ENCODE assay signal across 1 cellular context in the genomic region with DNA sequence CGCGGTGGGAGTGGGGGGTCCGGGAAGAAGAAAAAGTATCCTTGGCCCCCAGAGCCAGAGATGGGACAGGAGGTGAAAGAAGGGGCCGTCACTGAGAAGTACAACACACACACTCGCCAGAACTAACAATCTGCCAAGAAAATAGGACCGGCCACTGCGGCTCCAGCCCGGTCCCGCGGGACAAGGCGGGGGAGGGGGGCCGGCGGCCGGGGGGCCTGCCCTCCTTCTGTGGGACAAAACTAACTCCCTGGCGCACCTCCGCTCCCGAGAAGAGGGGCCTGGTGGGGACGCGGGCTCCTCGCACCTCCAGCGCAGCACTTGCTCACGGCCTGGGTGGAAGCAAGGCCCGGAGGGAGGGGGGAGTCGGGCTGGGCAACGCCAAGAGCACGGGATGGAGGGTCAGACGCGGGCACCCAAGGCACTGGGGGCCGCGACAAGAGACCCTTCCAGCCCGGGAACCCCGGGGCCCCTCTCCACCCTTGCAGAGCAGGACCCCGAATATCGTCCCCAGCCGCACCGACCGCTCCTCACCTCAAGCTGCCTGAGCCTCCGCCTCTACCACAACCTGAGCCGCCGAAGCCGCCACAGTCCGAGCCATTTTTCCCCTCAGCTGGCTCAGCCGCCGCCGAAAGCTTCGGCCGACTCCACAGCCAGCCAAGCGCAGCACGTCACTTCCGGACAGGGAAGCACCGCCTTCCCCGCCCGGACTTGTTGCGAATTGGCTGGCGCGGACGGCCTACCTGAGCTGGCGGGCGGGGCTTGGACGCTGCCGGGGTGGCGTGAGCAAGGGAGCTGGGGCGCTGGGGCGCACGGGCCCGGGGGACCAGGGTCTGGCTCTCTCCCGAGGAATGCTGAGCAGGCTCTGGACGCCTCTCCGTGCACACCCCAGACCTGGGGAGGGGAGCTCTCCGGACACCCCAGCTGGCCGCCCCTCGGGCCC.
TF ChIP-seq lines count a peak whose summit lies in the region.

A gene with protein sequence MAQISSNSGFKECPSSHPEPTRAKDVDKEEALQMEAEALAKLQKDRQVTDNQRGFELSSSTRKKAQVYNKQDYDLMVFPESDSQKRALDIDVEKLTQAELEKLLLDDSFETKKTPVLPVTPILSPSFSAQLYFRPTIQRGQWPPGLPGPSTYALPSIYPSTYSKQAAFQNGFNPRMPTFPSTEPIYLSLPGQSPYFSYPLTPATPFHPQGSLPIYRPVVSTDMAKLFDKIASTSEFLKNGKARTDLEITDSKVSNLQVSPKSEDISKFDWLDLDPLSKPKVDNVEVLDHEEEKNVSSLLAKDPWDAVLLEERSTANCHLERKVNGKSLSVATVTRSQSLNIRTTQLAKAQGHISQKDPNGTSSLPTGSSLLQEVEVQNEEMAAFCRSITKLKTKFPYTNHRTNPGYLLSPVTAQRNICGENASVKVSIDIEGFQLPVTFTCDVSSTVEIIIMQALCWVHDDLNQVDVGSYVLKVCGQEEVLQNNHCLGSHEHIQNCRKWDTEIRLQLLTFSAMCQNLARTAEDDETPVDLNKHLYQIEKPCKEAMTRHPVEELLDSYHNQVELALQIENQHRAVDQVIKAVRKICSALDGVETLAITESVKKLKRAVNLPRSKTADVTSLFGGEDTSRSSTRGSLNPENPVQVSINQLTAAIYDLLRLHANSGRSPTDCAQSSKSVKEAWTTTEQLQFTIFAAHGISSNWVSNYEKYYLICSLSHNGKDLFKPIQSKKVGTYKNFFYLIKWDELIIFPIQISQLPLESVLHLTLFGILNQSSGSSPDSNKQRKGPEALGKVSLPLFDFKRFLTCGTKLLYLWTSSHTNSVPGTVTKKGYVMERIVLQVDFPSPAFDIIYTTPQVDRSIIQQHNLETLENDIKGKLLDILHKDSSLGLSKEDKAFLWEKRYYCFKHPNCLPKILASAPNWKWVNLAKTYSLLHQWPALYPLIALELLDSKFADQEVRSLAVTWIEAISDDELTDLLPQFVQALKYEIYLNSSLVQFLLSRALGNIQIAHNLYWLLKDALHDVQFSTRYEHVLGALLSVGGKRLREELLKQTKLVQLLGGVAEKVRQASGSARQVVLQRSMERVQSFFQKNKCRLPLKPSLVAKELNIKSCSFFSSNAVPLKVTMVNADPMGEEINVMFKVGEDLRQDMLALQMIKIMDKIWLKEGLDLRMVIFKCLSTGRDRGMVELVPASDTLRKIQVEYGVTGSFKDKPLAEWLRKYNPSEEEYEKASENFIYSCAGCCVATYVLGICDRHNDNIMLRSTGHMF (N-terminal part only) (minus strand): TSS at position 670 of the 940 bp plus-strand sequence. CDS start 38,245 bp downstream, outside the sequence.

TF ChIP-seq in GM12878, 131 proteins besides CTCF, POLR2A, EP300 and RAD21 (continued from another document and continues in another):
- TF ChIP-seq MTA3 (IDR thresholded peaks at IDR 0.05; ENCODE audit: borderline replicate concordance, low read length) (no peak), TAF1 (IDR thresholded peaks at IDR 0.05; ENCODE audit: borderline replicate concordance, low read depth, low read length) (peak; percentile 75; the same call in 1 of the 2 replicates), HDGF (IDR thresholded peaks at IDR 0.05) (peak; percentile 86; the same call in 1 of the 2 replicates), ZNF24 (IDR thresholded peaks at IDR 0.05) (no peak), ZNF207 (IDR thresholded peaks at IDR 0.05; ENCODE audit: borderline replicate concordance) (no peak), PML (IDR thresholded peaks at IDR 0.05; ENCODE audit: low read length) (peak; percentile 82), ATF7 (IDR thresholded peaks at IDR 0.05; ENCODE audit: low read depth) (0 out of 2 replicates have a peak, but pooled peaks have one; percentile 20), BHLHE40 (IDR thresholded peaks at IDR 0.05; ENCODE audit: borderline replicate concordance in 1 of 2, low read depth in 2 of 2, low read length in 1 of 2) (peak; percentile 66 to 92; a peak in 3 of 4 replicates), ZBED1 (IDR thresholded peaks at IDR 0.05; ENCODE audit: borderline replicate concordance) (no peak), SPI1 (IDR thresholded peaks at IDR 0.05; ENCODE audit: borderline replicate concordance, insufficient read depth, low read depth, low read length) (0 out of 2 replicates have a peak, but pooled peaks have one; percentile 2), CEBPB (IDR thresholded peaks at IDR 0.05; ENCODE audit: borderline replicate concordance in 1 of 2, low read depth in 2 of 2, low read length in 2 of 2) (no peak), YY1 (IDR thresholded peaks at IDR 0.05; ENCODE audit: low read depth, low read length) (peak; percentile 80), IKZF1 (conservative IDR thresholded peaks at IDR 0.05) (peak; percentile 45; the same call in 1 of the 2 replicates), RFX5 (IDR thresholded peaks at IDR 0.05; ENCODE audit: low read depth, low read length) (peak; percentile 8; the same call in 1 of the 2 replicates), ZNF217 (IDR thresholded peaks at IDR 0.05) (no peak), LARP7 (IDR thresholded peaks at IDR 0.05) (peak; percentile 19), NRF1 (conservative IDR thresholded peaks at IDR 0.05; ENCODE audit: low read depth, low read length) (no peak), JUNB (IDR thresholded peaks at IDR 0.05) (no peak), NFIC (IDR thresholded peaks at IDR 0.05; ENCODE audit: low read depth, low read length) (no peak), PAX5 (IDR thresholded peaks at IDR 0.05; ENCODE audit: borderline replicate concordance, low read depth, low read length) (peak; percentile 79), GABPA (IDR thresholded peaks at IDR 0.05; ENCODE audit: low read depth) (peak; percentile 80), EGR1 (IDR thresholded peaks at IDR 0.05; ENCODE audit: borderline replicate concordance in 1 of 2, low read depth in 2 of 2, low read length in 2 of 2) (no peak), KDM1A (IDR thresholded peaks at IDR 0.05; ENCODE audit: borderline replicate concordance) (no peak), SRF (IDR thresholded peaks at IDR 0.05; ENCODE audit: low read depth in 2 of 2, low read length in 2 of 2) (no peak), CBX3 (IDR thresholded peaks at IDR 0.05; ENCODE audit: borderline replicate concordance, low read depth) (no peak), NFYA (IDR thresholded peaks at IDR 0.05; ENCODE audit: borderline replicate concordance, low read depth, low read length) (no peak)
- TF ChIP-seq, protein P1, sequence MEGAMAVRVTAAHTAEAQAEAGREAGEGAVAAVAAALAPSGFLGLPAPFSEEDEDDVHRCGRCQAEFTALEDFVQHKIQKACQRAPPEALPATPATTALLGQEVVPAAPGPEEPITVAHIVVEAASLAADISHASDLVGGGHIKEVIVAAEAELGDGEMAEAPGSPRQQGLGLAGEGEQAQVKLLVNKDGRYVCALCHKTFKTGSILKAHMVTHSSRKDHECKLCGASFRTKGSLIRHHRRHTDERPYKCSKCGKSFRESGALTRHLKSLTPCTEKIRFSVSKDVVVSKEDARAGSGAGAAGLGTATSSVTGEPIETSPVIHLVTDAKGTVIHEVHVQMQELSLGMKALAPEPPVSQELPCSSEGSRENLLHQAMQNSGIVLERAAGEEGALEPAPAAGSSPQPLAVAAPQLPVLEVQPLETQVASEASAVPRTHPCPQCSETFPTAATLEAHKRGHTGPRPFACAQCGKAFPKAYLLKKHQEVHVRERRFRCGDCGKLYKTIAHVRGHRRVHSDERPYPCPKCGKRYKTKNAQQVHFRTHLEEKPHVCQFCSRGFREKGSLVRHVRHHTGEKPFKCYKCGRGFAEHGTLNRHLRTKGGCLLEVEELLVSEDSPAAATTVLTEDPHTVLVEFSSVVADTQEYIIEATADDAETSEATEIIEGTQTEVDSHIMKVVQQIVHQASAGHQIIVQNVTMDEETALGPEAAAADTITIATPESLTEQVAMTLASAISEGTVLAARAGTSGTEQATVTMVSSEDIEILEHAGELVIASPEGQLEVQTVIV (IDR thresholded peaks at IDR 0.05; ENCODE audit: borderline replicate concordance, partially characterized antibody): peak; percentile 11
- TF ChIP-seq, protein P2, sequence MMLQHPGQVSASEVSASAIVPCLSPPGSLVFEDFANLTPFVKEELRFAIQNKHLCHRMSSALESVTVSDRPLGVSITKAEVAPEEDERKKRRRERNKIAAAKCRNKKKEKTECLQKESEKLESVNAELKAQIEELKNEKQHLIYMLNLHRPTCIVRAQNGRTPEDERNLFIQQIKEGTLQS (IDR thresholded peaks at IDR 0.05; ENCODE audit: borderline replicate concordance, extremely low read depth, low read depth, low read length): no peak
- TF ChIP-seq, protein P3, sequence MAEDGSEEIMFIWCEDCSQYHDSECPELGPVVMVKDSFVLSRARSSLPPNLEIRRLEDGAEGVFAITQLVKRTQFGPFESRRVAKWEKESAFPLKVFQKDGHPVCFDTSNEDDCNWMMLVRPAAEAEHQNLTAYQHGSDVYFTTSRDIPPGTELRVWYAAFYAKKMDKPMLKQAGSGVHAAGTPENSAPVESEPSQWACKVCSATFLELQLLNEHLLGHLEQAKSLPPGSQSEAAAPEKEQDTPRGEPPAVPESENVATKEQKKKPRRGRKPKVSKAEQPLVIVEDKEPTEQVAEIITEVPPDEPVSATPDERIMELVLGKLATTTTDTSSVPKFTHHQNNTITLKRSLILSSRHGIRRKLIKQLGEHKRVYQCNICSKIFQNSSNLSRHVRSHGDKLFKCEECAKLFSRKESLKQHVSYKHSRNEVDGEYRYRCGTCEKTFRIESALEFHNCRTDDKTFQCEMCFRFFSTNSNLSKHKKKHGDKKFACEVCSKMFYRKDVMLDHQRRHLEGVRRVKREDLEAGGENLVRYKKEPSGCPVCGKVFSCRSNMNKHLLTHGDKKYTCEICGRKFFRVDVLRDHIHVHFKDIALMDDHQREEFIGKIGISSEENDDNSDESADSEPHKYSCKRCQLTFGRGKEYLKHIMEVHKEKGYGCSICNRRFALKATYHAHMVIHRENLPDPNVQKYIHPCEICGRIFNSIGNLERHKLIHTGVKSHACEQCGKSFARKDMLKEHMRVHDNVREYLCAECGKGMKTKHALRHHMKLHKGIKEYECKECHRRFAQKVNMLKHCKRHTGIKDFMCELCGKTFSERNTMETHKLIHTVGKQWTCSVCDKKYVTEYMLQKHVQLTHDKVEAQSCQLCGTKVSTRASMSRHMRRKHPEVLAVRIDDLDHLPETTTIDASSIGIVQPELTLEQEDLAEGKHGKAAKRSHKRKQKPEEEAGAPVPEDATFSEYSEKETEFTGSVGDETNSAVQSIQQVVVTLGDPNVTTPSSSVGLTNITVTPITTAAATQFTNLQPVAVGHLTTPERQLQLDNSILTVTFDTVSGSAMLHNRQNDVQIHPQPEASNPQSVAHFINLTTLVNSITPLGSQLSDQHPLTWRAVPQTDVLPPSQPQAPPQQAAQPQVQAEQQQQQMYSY (CRISPR knock-in tag; IDR thresholded peaks at IDR 0.05): no peak
- TF ChIP-seq, protein P4, sequence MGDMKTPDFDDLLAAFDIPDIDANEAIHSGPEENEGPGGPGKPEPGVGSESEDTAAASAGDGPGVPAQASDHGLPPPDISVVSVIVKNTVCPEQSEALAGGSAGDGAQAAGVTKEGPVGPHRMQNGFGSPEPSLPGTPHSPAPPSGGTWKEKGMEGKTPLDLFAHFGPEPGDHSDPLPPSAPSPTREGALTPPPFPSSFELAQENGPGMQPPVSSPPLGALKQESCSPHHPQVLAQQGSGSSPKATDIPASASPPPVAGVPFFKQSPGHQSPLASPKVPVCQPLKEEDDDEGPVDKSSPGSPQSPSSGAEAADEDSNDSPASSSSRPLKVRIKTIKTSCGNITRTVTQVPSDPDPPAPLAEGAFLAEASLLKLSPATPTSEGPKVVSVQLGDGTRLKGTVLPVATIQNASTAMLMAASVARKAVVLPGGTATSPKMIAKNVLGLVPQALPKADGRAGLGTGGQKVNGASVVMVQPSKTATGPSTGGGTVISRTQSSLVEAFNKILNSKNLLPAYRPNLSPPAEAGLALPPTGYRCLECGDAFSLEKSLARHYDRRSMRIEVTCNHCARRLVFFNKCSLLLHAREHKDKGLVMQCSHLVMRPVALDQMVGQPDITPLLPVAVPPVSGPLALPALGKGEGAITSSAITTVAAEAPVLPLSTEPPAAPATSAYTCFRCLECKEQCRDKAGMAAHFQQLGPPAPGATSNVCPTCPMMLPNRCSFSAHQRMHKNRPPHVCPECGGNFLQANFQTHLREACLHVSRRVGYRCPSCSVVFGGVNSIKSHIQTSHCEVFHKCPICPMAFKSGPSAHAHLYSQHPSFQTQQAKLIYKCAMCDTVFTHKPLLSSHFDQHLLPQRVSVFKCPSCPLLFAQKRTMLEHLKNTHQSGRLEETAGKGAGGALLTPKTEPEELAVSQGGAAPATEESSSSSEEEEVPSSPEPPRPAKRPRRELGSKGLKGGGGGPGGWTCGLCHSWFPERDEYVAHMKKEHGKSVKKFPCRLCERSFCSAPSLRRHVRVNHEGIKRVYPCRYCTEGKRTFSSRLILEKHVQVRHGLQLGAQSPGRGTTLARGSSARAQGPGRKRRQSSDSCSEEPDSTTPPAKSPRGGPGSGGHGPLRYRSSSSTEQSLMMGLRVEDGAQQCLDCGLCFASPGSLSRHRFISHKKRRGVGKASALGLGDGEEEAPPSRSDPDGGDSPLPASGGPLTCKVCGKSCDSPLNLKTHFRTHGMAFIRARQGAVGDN (IDR thresholded peaks at IDR 0.05): 0 out of 2 replicates have a peak, but pooled peaks have one; percentile 42
- TF ChIP-seq, protein P5, sequence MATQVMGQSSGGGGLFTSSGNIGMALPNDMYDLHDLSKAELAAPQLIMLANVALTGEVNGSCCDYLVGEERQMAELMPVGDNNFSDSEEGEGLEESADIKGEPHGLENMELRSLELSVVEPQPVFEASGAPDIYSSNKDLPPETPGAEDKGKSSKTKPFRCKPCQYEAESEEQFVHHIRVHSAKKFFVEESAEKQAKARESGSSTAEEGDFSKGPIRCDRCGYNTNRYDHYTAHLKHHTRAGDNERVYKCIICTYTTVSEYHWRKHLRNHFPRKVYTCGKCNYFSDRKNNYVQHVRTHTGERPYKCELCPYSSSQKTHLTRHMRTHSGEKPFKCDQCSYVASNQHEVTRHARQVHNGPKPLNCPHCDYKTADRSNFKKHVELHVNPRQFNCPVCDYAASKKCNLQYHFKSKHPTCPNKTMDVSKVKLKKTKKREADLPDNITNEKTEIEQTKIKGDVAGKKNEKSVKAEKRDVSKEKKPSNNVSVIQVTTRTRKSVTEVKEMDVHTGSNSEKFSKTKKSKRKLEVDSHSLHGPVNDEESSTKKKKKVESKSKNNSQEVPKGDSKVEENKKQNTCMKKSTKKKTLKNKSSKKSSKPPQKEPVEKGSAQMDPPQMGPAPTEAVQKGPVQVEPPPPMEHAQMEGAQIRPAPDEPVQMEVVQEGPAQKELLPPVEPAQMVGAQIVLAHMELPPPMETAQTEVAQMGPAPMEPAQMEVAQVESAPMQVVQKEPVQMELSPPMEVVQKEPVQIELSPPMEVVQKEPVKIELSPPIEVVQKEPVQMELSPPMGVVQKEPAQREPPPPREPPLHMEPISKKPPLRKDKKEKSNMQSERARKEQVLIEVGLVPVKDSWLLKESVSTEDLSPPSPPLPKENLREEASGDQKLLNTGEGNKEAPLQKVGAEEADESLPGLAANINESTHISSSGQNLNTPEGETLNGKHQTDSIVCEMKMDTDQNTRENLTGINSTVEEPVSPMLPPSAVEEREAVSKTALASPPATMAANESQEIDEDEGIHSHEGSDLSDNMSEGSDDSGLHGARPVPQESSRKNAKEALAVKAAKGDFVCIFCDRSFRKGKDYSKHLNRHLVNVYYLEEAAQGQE (IDR thresholded peaks at IDR 0.05; ENCODE audit: low read depth, low read length): no peak
